In genomic region chr1:150385537-150386445, GRCh38 we compare ENCODE assay signal across 1 cellular context.
TF ChIP-seq lines count a peak whose summit lies in the region.

No MANE protein-coding gene starts in this region.

TF ChIP-seq in WTC11, 78 proteins besides CTCF, POLR2A, EP300 and RAD21 (continued from another document):
- TF ChIP-seq, protein P1, sequence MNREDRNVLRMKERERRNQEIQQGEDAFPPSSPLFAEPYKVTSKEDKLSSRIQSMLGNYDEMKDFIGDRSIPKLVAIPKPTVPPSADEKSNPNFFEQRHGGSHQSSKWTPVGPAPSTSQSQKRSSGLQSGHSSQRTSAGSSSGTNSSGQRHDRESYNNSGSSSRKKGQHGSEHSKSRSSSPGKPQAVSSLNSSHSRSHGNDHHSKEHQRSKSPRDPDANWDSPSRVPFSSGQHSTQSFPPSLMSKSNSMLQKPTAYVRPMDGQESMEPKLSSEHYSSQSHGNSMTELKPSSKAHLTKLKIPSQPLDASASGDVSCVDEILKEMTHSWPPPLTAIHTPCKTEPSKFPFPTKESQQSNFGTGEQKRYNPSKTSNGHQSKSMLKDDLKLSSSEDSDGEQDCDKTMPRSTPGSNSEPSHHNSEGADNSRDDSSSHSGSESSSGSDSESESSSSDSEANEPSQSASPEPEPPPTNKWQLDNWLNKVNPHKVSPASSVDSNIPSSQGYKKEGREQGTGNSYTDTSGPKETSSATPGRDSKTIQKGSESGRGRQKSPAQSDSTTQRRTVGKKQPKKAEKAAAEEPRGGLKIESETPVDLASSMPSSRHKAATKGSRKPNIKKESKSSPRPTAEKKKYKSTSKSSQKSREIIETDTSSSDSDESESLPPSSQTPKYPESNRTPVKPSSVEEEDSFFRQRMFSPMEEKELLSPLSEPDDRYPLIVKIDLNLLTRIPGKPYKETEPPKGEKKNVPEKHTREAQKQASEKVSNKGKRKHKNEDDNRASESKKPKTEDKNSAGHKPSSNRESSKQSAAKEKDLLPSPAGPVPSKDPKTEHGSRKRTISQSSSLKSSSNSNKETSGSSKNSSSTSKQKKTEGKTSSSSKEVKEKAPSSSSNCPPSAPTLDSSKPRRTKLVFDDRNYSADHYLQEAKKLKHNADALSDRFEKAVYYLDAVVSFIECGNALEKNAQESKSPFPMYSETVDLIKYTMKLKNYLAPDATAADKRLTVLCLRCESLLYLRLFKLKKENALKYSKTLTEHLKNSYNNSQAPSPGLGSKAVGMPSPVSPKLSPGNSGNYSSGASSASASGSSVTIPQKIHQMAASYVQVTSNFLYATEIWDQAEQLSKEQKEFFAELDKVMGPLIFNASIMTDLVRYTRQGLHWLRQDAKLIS (CRISPR knock-in tag; IDR thresholded peaks at IDR 0.05; ENCODE audit: borderline replicate concordance) = no peak
